Comparison of ENCODE assay signal across 5 cellular contexts in genomic region chr13:110313733-110314132, GRCh38. TPM values are rescaled to one million over a fixed set of nuclear protein-coding genes. Genes with fewer than 3 reads are reported as not detected.
"Had no signal": no experiment of that assay in that cellular context is flagged by ENCODE, and none has a peak within 500 bp of the region (broad histone marks: within the 10 kb centered on the region; RNA-seq: fewer than 3 reads in every experiment).

No MANE protein-coding gene starts in this region.

RNA-seq across cellular contexts. Expression of gene COL4A2, which starts 6.6 kb away (rescaled TPM):
- total RNA-seq: activated CD4-positive, alpha-beta memory T cell treated with anti-CD3 and anti-CD28 coated beads, Interleukin-2, amount 10 ng/mL, durations not matched to agents 7 days and 5 days; activated CD4-positive, alpha-beta T cell treated with anti-CD3 and anti-CD28 coated beads, Interleukin-2, amount 10 ng/mL, durations not matched to agents 7 days and 5 days; activated naive CD8-positive, alpha-beta T cell treated with anti-CD3 and anti-CD28 coated beads, Interleukin-2, amount 10 ng/mL, durations not matched to agents 7 days and 5 days; natural killer cell; T-helper 2 cell treated with Interferon-gamma antibody and Interleukin-4, amounts not matched to agents 100 ng/mL and 5 ng/mL, for 36 hours had no signal

RNA-seq across cellular contexts. Expression of gene COL4A1, which starts 6.8 kb away (rescaled TPM):
- total RNA-seq: activated CD4-positive, alpha-beta memory T cell treated with anti-CD3 and anti-CD28 coated beads, Interleukin-2, amount 10 ng/mL, durations not matched to agents 7 days and 5 days; activated naive CD8-positive, alpha-beta T cell treated with anti-CD3 and anti-CD28 coated beads, Interleukin-2, amount 10 ng/mL, durations not matched to agents 7 days and 5 days; natural killer cell; T-helper 2 cell treated with Interferon-gamma antibody and Interleukin-4, amounts not matched to agents 100 ng/mL and 5 ng/mL, for 36 hours had no signal
